Comparison of ENCODE assay signal across 17 cellular contexts in the genomic region with DNA sequence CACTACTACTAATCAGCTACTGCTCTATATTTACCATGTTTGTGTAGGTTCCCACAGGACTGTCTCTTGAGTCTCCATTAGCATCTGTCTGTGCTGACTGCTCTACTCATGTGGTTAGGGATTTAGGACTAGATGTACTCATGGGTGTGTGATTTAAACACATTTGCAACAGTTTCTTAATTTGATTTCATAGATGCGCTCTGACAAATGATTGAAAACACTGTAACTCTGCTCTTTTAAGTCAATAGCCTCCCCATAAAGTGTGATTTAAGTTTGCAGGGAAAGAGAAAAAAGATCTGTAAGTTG.
"Had no signal": no experiment of that assay in that cellular context is flagged by ENCODE, and none has a peak within 500 bp of the region (broad histone marks: within the 10 kb centered on the region; RNA-seq: fewer than 3 reads in every experiment).

No MANE protein-coding gene starts in this region.

- H3K27ac Mint-ChIP-seq: activated CD4-positive, alpha-beta T cell treated with anti-CD3 and anti-CD28 coated beads, Interleukin-2, amount 10 ng/mL, durations not matched to agents 24 days and 14 days; activated CD8-positive, alpha-beta T cell treated with anti-CD3 and anti-CD28 coated beads for 36 hours; activated naive CD4-positive, alpha-beta T cell treated with anti-CD3 and anti-CD28 coated beads for 36 hours; activated T-cell treated with anti-CD3 and anti-CD28 coated beads, Interleukin-2, amount 50 U/mL, for 24 hours; brain; nephron; stimulated activated naive B cell treated with anti-CD40 and anti-IgM and Interleukin-4, amounts not matched to agents 10 μg/mL and 1 μg/mL and 100 μg/mL, for 72 hours; T-helper 1 cell treated with Interleukin-12 subunit alpha and Interleukin-12 subunit beta and Interleukin-4 antibody, amounts not matched to agents 30 μg/mL and 1 μg/mL, for 36 hours had no signal

- H3K36me3 Mint-ChIP-seq: brain; stimulated activated naive B cell treated with anti-CD40 and anti-IgM and Interleukin-4, amounts not matched to agents 10 μg/mL and 1 μg/mL and 100 μg/mL, for 72 hours had no signal

- H3K9me3 Mint-ChIP-seq: brain, nephron had no signal

- ATAC-seq: activated CD8-positive, alpha-beta T cell treated with anti-CD3 and anti-CD28 coated beads for 36 hours; sciatic nerve; stimulated activated naive B cell treated with anti-CD40 and anti-IgM and Interleukin-4, amounts not matched to agents 10 μg/mL and 1 μg/mL and 100 μg/mL, for 72 hours; upper lobe of right lung had no signal

- H3K4me3 ChIP-seq: spleen, thoracic aorta, upper lobe of right lung had no signal

- H3K4me1 Mint-ChIP-seq: activated CD4-positive, alpha-beta T cell treated with anti-CD3 and anti-CD28 coated beads, Interleukin-2, amount 10 ng/mL, durations not matched to agents 24 days and 14 days; brain; nephron; stimulated activated naive B cell treated with anti-CD40 and anti-IgM and Interleukin-4, amounts not matched to agents 10 μg/mL and 1 μg/mL and 100 μg/mL, for 72 hours had no signal

- H3K27ac ChIP-seq: parathyroid adenoma, spleen, thoracic aorta, upper lobe of right lung had no signal

- H3K27me3 Mint-ChIP-seq: activated CD4-positive, alpha-beta T cell treated with anti-CD3 and anti-CD28 coated beads, Interleukin-2, amount 10 ng/mL, durations not matched to agents 24 days and 14 days; activated CD8-positive, alpha-beta T cell treated with anti-CD3 and anti-CD28 coated beads for 36 hours; activated T-cell treated with anti-CD3 and anti-CD28 coated beads, Interleukin-2, amount 50 U/mL, for 24 hours; brain; stimulated activated naive B cell treated with anti-CD40 and anti-IgM and Interleukin-4, amounts not matched to agents 10 μg/mL and 1 μg/mL and 100 μg/mL, for 72 hours had no signal

- H3K27me3 ChIP-seq: spleen, upper lobe of right lung had no signal

- DNase-seq: activated CD4-positive, alpha-beta T cell treated with anti-CD3 and anti-CD28 coated beads, Interleukin-2, amount 10 ng/mL, durations not matched to agents 24 days and 14 days; activated CD8-positive, alpha-beta T cell treated with anti-CD3 and anti-CD28 coated beads for 36 hours; activated naive CD4-positive, alpha-beta T cell treated with anti-CD3 and anti-CD28 coated beads for 36 hours; activated T-cell treated with anti-CD3 and anti-CD28 coated beads, Interleukin-2, amount 50 U/mL, for 24 hours; caudate nucleus; head of caudate nucleus; kidney glomerular epithelial cell; mesenchymal stem cell; spleen; stimulated activated naive B cell treated with anti-CD40 and anti-IgM and Interleukin-4, amounts not matched to agents 10 μg/mL and 1 μg/mL and 100 μg/mL, for 72 hours; upper lobe of right lung had no signal

- H3K4me3 Mint-ChIP-seq: activated CD4-positive, alpha-beta T cell treated with anti-CD3 and anti-CD28 coated beads, Interleukin-2, amount 10 ng/mL, durations not matched to agents 24 days and 14 days; activated CD8-positive, alpha-beta T cell treated with anti-CD3 and anti-CD28 coated beads for 36 hours; activated naive CD4-positive, alpha-beta T cell treated with anti-CD3 and anti-CD28 coated beads for 36 hours; activated T-cell treated with anti-CD3 and anti-CD28 coated beads, Interleukin-2, amount 50 U/mL, for 24 hours; brain; nephron; stimulated activated naive B cell treated with anti-CD40 and anti-IgM and Interleukin-4, amounts not matched to agents 10 μg/mL and 1 μg/mL and 100 μg/mL, for 72 hours; T-helper 1 cell treated with Interleukin-12 subunit alpha and Interleukin-12 subunit beta and Interleukin-4 antibody, amounts not matched to agents 30 μg/mL and 1 μg/mL, for 36 hours had no signal
